ENCODE assay signal across 1 cellular context in genomic region chr6:87396595-87397392, GRCh38.
TF ChIP-seq lines count a peak whose summit lies in the region.

No MANE protein-coding gene starts in this region.

TF ChIP-seq in HepG2, 621 proteins besides CTCF, POLR2A, EP300 and RAD21 (continued from another document):
- no peak for TF ChIP-seq ATF2 (CRISPR knock-in tag; IDR thresholded peaks at IDR 0.05)
- no peak for TF ChIP-seq IKZF4 (CRISPR knock-in tag; IDR thresholded peaks at IDR 0.05; ENCODE audit: borderline replicate concordance, low read depth, not compliant biosample characterization)
- TF ChIP-seq ZFP36L2 (CRISPR knock-in tag; IDR thresholded peaks at IDR 0.05) = no peak
- no peak for TF ChIP-seq JDP2 (CRISPR knock-in tag; IDR thresholded peaks at IDR 0.05; ENCODE audit: borderline replicate concordance)
- TF ChIP-seq BRCA1 (CRISPR knock-in tag; IDR thresholded peaks at IDR 0.05) = no peak
- no peak for TF ChIP-seq ZNF17 (CRISPR knock-in tag; IDR thresholded peaks at IDR 0.05)
- TF ChIP-seq E2F5 (CRISPR knock-in tag; conservative IDR thresholded peaks at IDR 0.05) = no peak
- TF ChIP-seq CHD2 (IDR thresholded peaks at IDR 0.05; ENCODE audit: low read depth, low read length) = no peak
TF ChIP-seq in HepG2: peak in this region for 0.
